ENCODE assay signal across 8 cellular contexts in the genomic region with DNA sequence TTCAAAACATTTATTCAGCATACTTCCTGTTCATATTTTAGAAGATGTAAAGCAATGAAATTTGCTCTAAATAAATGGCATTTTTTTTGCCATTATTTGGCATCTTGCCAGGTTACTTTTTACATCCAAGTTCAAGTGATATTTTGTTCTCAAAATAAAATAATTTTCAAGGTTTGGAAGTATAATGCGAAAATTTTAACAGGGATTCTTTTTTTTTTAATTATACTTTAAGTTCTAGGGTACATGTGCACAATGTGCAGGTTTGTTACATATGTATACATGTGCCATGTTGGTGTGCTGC. TPM values are rescaled to one million over a fixed set of nuclear protein-coding genes. Genes with fewer than 3 reads are reported as not detected.
DNase-seq lines count a peak whose midpoint lies in the region; ATAC-seq and TF ChIP-seq lines count a peak whose summit lies in the region.
"Not testable (repeated sequence)": the region's sequence is repeated elsewhere in the genome, so short reads cannot be mapped to it uniquely, and the experiment has no call there.

No MANE protein-coding gene starts in this region.

- H3K27me3 ChIP-seq in ACC112 (ENCODE audit: insufficient read depth, low read length); DOHH2 (ENCODE audit: control insufficient read depth, low read length): not testable (repeated sequence)

- peak overlapping the region; percentile 80 for H3K4me2 ChIP-seq in DOHH2 (ENCODE audit: low read length)

- H3K27me3 Mint-ChIP-seq in T-helper 17 cell; activated T-helper 1 cell treated with anti-CD3 and anti-CD28 coated beads, Interleukin-12 subunit alpha, Interleukin-12 subunit beta, Interleukin-2, Interleukin-4 antibody, amounts not matched to agents 30 ng/mL and 10 ng/mL and 1 ng/mL, durations not matched to agents 14 hours and 24 hours and 36 hours (ENCODE audit: insufficient read depth); natural killer cell treated with Interleukin-12 subunit alpha and Interleukin-12 subunit beta and Interleukin-15 and Interleukin-18, amount 100 ng/mL, for 72 hours: not testable (repeated sequence)

- not testable (repeated sequence) for H3K4me1 ChIP-seq in ACC112 (ENCODE audit: control insufficient read depth, insufficient read depth, low read length, unreplicated experiment)
- peaks cover 51% of the 10 kb centered on the region for H3K4me1 ChIP-seq in DOHH2 (ENCODE audit: control insufficient read depth, low read length)

- not testable (repeated sequence) for H4K20me1 ChIP-seq in DOHH2 (ENCODE audit: control insufficient read depth, insufficient read depth, low read depth, low read length)

- H2AFZ ChIP-seq in ACC112 (ENCODE audit: low read length, unreplicated experiment) = peak overlapping the region; percentile 88

- not testable (repeated sequence) for ATAC-seq in T-helper 17 cell; natural killer cell treated with Interleukin-12 subunit alpha and Interleukin-12 subunit beta and Interleukin-15 and Interleukin-18, amount 100 ng/mL, for 72 hours

- not testable (repeated sequence) for H3K9me3 ChIP-seq in DOHH2 (ENCODE audit: control insufficient read depth, insufficient read depth, low read length); T-helper 17 cell (ENCODE audit: control insufficient read depth, low read length, poor library complexity, severe bottlenecking)

- peak overlapping the region; percentile 76 for H3K4me3 Mint-ChIP-seq in T-helper 17 cell
- peak overlapping the region; percentile 76 for H3K4me3 Mint-ChIP-seq in activated T-helper 1 cell treated with anti-CD3 and anti-CD28 coated beads, Interleukin-12 subunit alpha, Interleukin-12 subunit beta, Interleukin-2, Interleukin-4 antibody, amounts not matched to agents 30 ng/mL and 10 ng/mL and 1 ng/mL, durations not matched to agents 14 hours and 24 hours and 36 hours
- peak overlapping the region; percentile 74 for H3K4me3 Mint-ChIP-seq in natural killer cell treated with Interleukin-12 subunit alpha and Interleukin-12 subunit beta and Interleukin-15 and Interleukin-18, amount 100 ng/mL, for 72 hours

- not testable (repeated sequence) for H3K27ac ChIP-seq in ACC112 (ENCODE audit: low read depth, low read length)
- H3K27ac ChIP-seq in DOHH2 (ENCODE audit: low read depth, low read length) = peak overlapping the region; percentile 72

- TF ChIP-seq CTCF in DOHH2 (IDR thresholded peaks at IDR 0.05; ENCODE audit: low read depth, low read length, poor library complexity, severe bottlenecking); astrocyte of the cerebellum (IDR thresholded peaks at IDR 0.05; ENCODE audit: low read depth, low read length, missing control alignments): not testable (repeated sequence)

- H3K36me3 Mint-ChIP-seq in T-helper 17 cell (ENCODE audit: low read depth); activated T-helper 1 cell treated with anti-CD3 and anti-CD28 coated beads, Interleukin-12 subunit alpha, Interleukin-12 subunit beta, Interleukin-2, Interleukin-4 antibody, amounts not matched to agents 30 ng/mL and 10 ng/mL and 1 ng/mL, durations not matched to agents 14 hours and 24 hours and 36 hours (ENCODE audit: low read depth); natural killer cell treated with Interleukin-12 subunit alpha and Interleukin-12 subunit beta and Interleukin-15 and Interleukin-18, amount 100 ng/mL, for 72 hours: not testable (repeated sequence)

- H3K9me3 Mint-ChIP-seq in activated T-helper 1 cell treated with anti-CD3 and anti-CD28 coated beads, Interleukin-12 subunit alpha, Interleukin-12 subunit beta, Interleukin-2, Interleukin-4 antibody, amounts not matched to agents 30 ng/mL and 10 ng/mL and 1 ng/mL, durations not matched to agents 14 hours and 24 hours and 36 hours; natural killer cell treated with Interleukin-12 subunit alpha and Interleukin-12 subunit beta and Interleukin-15 and Interleukin-18, amount 100 ng/mL, for 72 hours: not testable (repeated sequence)

- in situ Hi-C loops in astrocyte of the cerebellum (cut with HindIII; ENCODE audit: low sequenced_read_pairs) = not testable (repeated sequence)

- not testable (repeated sequence) for H3K9me2 ChIP-seq in DOHH2 (replicated peaks; ENCODE audit: control insufficient read depth, low read length)

- peak overlapping the region; percentile 51 for H3K4me3 ChIP-seq in ACC112 (ENCODE audit: low read depth, low read length)
- H3K4me3 ChIP-seq in DOHH2 (ENCODE audit: low read length) = peak overlapping the region; percentile 52
- not testable (repeated sequence) for H3K4me3 ChIP-seq in astrocyte of the cerebellum (ENCODE audit: low read depth, low read length)

- peak overlapping the region; percentile 88 for H3K27ac Mint-ChIP-seq in T-helper 17 cell
- peak overlapping the region; percentile 96 for H3K27ac Mint-ChIP-seq in activated T-helper 1 cell treated with anti-CD3 and anti-CD28 coated beads, Interleukin-12 subunit alpha, Interleukin-12 subunit beta, Interleukin-2, Interleukin-4 antibody, amounts not matched to agents 30 ng/mL and 10 ng/mL and 1 ng/mL, durations not matched to agents 14 hours and 24 hours and 36 hours
- peak overlapping the region; percentile 80 to 95 for H3K27ac Mint-ChIP-seq in natural killer cell treated with Interleukin-12 subunit alpha and Interleukin-12 subunit beta and Interleukin-15 and Interleukin-18, amount 100 ng/mL, for 72 hours

- H3K79me2 ChIP-seq in ACC112 (ENCODE audit: control insufficient read depth, insufficient read depth, low read length, unreplicated experiment); DOHH2 (ENCODE audit: control insufficient read depth, low read length): not testable (repeated sequence)

- H3F3A ChIP-seq in DOHH2 (ENCODE audit: control insufficient read depth, insufficient read depth) = peaks cover 18% of the 10 kb centered on the region; the same call in 1 of the 2 replicates

- intact Hi-C loops in activated T-helper 1 cell treated with anti-CD3 and anti-CD28 coated beads, Interleukin-12 subunit alpha, Interleukin-12 subunit beta, Interleukin-2, Interleukin-4 antibody, amounts not matched to agents 30 ng/mL and 10 ng/mL and 1 ng/mL, durations not matched to agents 14 hours and 24 hours and 36 hours (cut with micrococcal nuclease) = loop anchor here (5.0 kb wide), 4 partner anchors 41 to 116 kb away; partner anchors contain the start of gene SLC4A8

- H3K36me3 ChIP-seq in ACC112 (ENCODE audit: insufficient read depth, low read length); DOHH2 (ENCODE audit: control insufficient read depth, low read length): not testable (repeated sequence)

- DNase-seq in NCI-H1048 (lab: John Stamatoyannopoulos, UW) = peak; percentile 13
- not testable (repeated sequence) for DNase-seq in T-helper 17 cell; activated T-helper 1 cell treated with anti-CD3 and anti-CD28 coated beads, Interleukin-12 subunit alpha, Interleukin-12 subunit beta, Interleukin-2, Interleukin-4 antibody, amounts not matched to agents 30 ng/mL and 10 ng/mL and 1 ng/mL, durations not matched to agents 14 hours and 24 hours and 36 hours (ENCODE audit: low spot score); natural killer cell treated with Interleukin-12 subunit alpha and Interleukin-12 subunit beta and Interleukin-15 and Interleukin-18, amount 100 ng/mL, for 72 hours (ENCODE audit: low spot score)
- DNase-seq in astrocyte of the cerebellum (ENCODE audit: low read depth) = peak; percentile 6
- peak; percentile 28 for DNase-seq in fibroblast of peridontal ligament (ENCODE audit: extremely low read depth)

- H3K4me1 Mint-ChIP-seq in T-helper 17 cell = peaks cover 22% of the 10 kb centered on the region
- H3K4me1 Mint-ChIP-seq in activated T-helper 1 cell treated with anti-CD3 and anti-CD28 coated beads, Interleukin-12 subunit alpha, Interleukin-12 subunit beta, Interleukin-2, Interleukin-4 antibody, amounts not matched to agents 30 ng/mL and 10 ng/mL and 1 ng/mL, durations not matched to agents 14 hours and 24 hours and 36 hours (ENCODE audit: low read depth) = peaks cover 47% of the 10 kb centered on the region
- H3K4me1 Mint-ChIP-seq in natural killer cell treated with Interleukin-12 subunit alpha and Interleukin-12 subunit beta and Interleukin-15 and Interleukin-18, amount 100 ng/mL, for 72 hours (ENCODE audit: low read depth in 2 of 2) = peaks cover 15 to 24% of the 10 kb centered on the region in 2 donors

RNA-seq across cellular contexts. Expression of gene SLC4A8, which starts 58.9 kb away (rescaled TPM):
- total RNA-seq in T-helper 17 cell = 1 to 10 TPM in 1 of 2 donors, under 1 TPM in 1; 0.83 to 1.6 TPM
- total RNA-seq in activated T-helper 1 cell treated with anti-CD3 and anti-CD28 coated beads, Interleukin-12 subunit alpha, Interleukin-12 subunit beta, Interleukin-2, Interleukin-4 antibody, amounts not matched to agents 30 ng/mL and 10 ng/mL and 1 ng/mL, durations not matched to agents 14 hours and 24 hours and 36 hours = 2.4 and 2.6 TPM in 2 replicates
- total RNA-seq in natural killer cell treated with Interleukin-12 subunit alpha and Interleukin-12 subunit beta and Interleukin-15 and Interleukin-18, amount 100 ng/mL, for 72 hours = 1 to 10 TPM; 4.3 to 6.3 TPM
